27 cellular contexts compared by ENCODE assay signal in the genomic region with DNA sequence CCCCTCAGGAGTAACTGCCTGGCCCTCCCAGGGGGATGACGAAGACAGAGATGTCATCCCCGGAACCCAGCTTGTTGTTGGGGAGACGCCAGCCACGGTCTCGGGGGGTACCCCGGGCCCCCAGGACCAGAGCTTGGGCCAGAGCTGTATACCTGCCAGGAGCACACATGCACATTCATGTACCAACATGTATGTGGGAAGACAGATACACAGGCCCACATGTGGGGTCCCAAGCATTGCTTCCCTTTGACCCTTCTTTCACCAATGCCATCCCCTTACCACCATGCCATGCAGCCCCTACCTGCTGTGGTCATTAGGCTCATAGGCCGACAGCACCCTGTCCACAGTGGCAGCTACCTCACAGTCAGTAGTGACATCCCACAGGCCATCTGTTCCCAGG. TPM values are rescaled to one million over a fixed set of nuclear protein-coding genes. Genes with fewer than 3 reads are reported as not detected.
"Had no signal": no experiment of that assay in that cellular context is flagged by ENCODE, and none has a peak within 500 bp of the region (broad histone marks: within the 10 kb centered on the region; RNA-seq: fewer than 3 reads in every experiment).

No MANE protein-coding gene starts in this region.

- H3K9me3 Mint-ChIP-seq: activated CD4-positive, alpha-beta memory T cell treated with anti-CD3 and anti-CD28 coated beads, Interleukin-2, amount 10 ng/mL, durations not matched to agents 7 days and 5 days; activated CD4-positive, alpha-beta T cell treated with anti-CD3 and anti-CD28 coated beads, Interleukin-2, amount 10 ng/mL, durations not matched to agents 7 days and 5 days; activated naive CD4-positive, alpha-beta T cell treated with anti-CD3 and anti-CD28 coated beads, Interleukin-2, amount 10 ng/mL, durations not matched to agents 7 days and 5 days; activated naive CD4-positive, alpha-beta T cell treated with anti-CD3 and anti-CD28 coated beads, Interleukin-2, amount 50 U/mL, for 72 hours; activated naive CD8-positive, alpha-beta T cell treated with anti-CD3 and anti-CD28 coated beads, Interleukin-2, amount 10 ng/mL, durations not matched to agents 7 days and 5 days; activated T-cell treated with anti-CD3 and anti-CD28 coated beads, Interleukin-2, amount 50 U/mL, for 24 hours; activated T-cell treated with anti-CD3 and anti-CD28 coated beads, Interleukin-2, amount 50 U/mL, for 72 hours; endodermal cell had no signal

- H3K27me3 ChIP-seq: ascending aorta, breast epithelium, cardiac muscle cell, colonic mucosa, dorsolateral prefrontal cortex had no signal

- DNase-seq: activated CD4-positive, alpha-beta memory T cell treated with anti-CD3 and anti-CD28 coated beads, Interleukin-2, amount 10 ng/mL, durations not matched to agents 7 days and 5 days; activated CD4-positive, alpha-beta T cell treated with anti-CD3 and anti-CD28 coated beads for 4 hours; activated CD4-positive, alpha-beta T cell treated with anti-CD3 and anti-CD28 coated beads, Interleukin-2, amount 10 ng/mL, durations not matched to agents 7 days and 5 days; activated CD4-positive, alpha-beta T cell treated with anti-CD3 and anti-CD28 coated beads, Interleukin-2, amount 50 U/mL, for 4 hours; activated CD4-positive, CD25-positive, alpha-beta regulatory T cell; activated CD8-positive, alpha-beta memory T cell treated with anti-CD3 and anti-CD28 coated beads, Interleukin-2, amount 50 U/mL, for 48 hours; activated gamma-delta T cell; activated naive CD4-positive, alpha-beta T cell; activated naive CD4-positive, alpha-beta T cell treated with anti-CD3 and anti-CD28 coated beads, Interleukin-2, amount 10 ng/mL, durations not matched to agents 7 days and 5 days; activated naive CD8-positive, alpha-beta T cell treated with anti-CD3 and anti-CD28 coated beads, Interleukin-2, amount 10 ng/mL, durations not matched to agents 7 days and 5 days; activated T-cell treated with anti-CD3 and anti-CD28 coated beads for 4 hours; activated T-cell treated with anti-CD3 and anti-CD28 coated beads, Interleukin-2, amount 50 U/mL, for 24 hours; activated T-cell treated with anti-CD3 and anti-CD28 coated beads, Interleukin-2, amount 50 U/mL, for 72 hours; central memory CD4-positive, alpha-beta T cell; cerebellar nuclear complex; colonic mucosa; dorsolateral prefrontal cortex; effector memory CD4-positive, alpha-beta T cell; endodermal cell; foreskin fibroblast; T-helper 2 cell had no signal

- H3K27ac Mint-ChIP-seq: activated CD4-positive, alpha-beta memory T cell treated with anti-CD3 and anti-CD28 coated beads, Interleukin-2, amount 10 ng/mL, durations not matched to agents 7 days and 5 days; activated CD4-positive, alpha-beta T cell treated with anti-CD3 and anti-CD28 coated beads, Interleukin-2, amount 10 ng/mL, durations not matched to agents 7 days and 5 days; activated naive CD4-positive, alpha-beta T cell treated with anti-CD3 and anti-CD28 coated beads, Interleukin-2, amount 10 ng/mL, durations not matched to agents 7 days and 5 days; activated naive CD4-positive, alpha-beta T cell treated with anti-CD3 and anti-CD28 coated beads, Interleukin-2, amount 50 U/mL, for 72 hours; activated naive CD8-positive, alpha-beta T cell treated with anti-CD3 and anti-CD28 coated beads, Interleukin-2, amount 10 ng/mL, durations not matched to agents 7 days and 5 days; activated T-cell treated with anti-CD3 and anti-CD28 coated beads, Interleukin-2, amount 50 U/mL, for 24 hours; activated T-cell treated with anti-CD3 and anti-CD28 coated beads, Interleukin-2, amount 50 U/mL, for 72 hours; brain; endodermal cell had no signal

- H3K4me3 ChIP-seq: ascending aorta, breast epithelium, cardiac muscle cell, colonic mucosa, dorsolateral prefrontal cortex had no signal

- H3K9me3 ChIP-seq: ascending aorta, breast epithelium, colonic mucosa had no signal

- H3K4me3 Mint-ChIP-seq: activated CD4-positive, alpha-beta memory T cell treated with anti-CD3 and anti-CD28 coated beads, Interleukin-2, amount 10 ng/mL, durations not matched to agents 7 days and 5 days; activated CD4-positive, alpha-beta T cell treated with anti-CD3 and anti-CD28 coated beads, Interleukin-2, amount 10 ng/mL, durations not matched to agents 7 days and 5 days; activated naive CD4-positive, alpha-beta T cell treated with anti-CD3 and anti-CD28 coated beads, Interleukin-2, amount 10 ng/mL, durations not matched to agents 7 days and 5 days; activated naive CD8-positive, alpha-beta T cell treated with anti-CD3 and anti-CD28 coated beads, Interleukin-2, amount 10 ng/mL, durations not matched to agents 7 days and 5 days; activated T-cell treated with anti-CD3 and anti-CD28 coated beads, Interleukin-2, amount 50 U/mL, for 24 hours; activated T-cell treated with anti-CD3 and anti-CD28 coated beads, Interleukin-2, amount 50 U/mL, for 72 hours; endodermal cell had no signal

- H3K27ac ChIP-seq: ascending aorta, breast epithelium, cardiac muscle cell, colonic mucosa, dorsolateral prefrontal cortex had no signal

- ATAC-seq: activated naive CD4-positive, alpha-beta T cell treated with anti-CD3 and anti-CD28 coated beads, Interleukin-2, amount 50 U/mL, for 72 hours; activated T-cell treated with anti-CD3 and anti-CD28 coated beads, Interleukin-2, amount 50 U/mL, for 72 hours; esophagus mucosa had no signal

- H3K36me3 ChIP-seq: ascending aorta, breast epithelium, cardiac muscle cell, colonic mucosa had no signal

- H3K36me3 Mint-ChIP-seq: activated naive CD4-positive, alpha-beta T cell treated with anti-CD3 and anti-CD28 coated beads, Interleukin-2, amount 10 ng/mL, durations not matched to agents 7 days and 5 days; activated naive CD4-positive, alpha-beta T cell treated with anti-CD3 and anti-CD28 coated beads, Interleukin-2, amount 50 U/mL, for 72 hours; activated naive CD8-positive, alpha-beta T cell treated with anti-CD3 and anti-CD28 coated beads, Interleukin-2, amount 10 ng/mL, durations not matched to agents 7 days and 5 days; brain had no signal

RNA-seq across cellular contexts. Expression of a gene that starts 5.0 kb away (rescaled TPM):
- total RNA-seq: activated CD4-positive, alpha-beta memory T cell treated with anti-CD3 and anti-CD28 coated beads, Interleukin-2, amount 10 ng/mL, durations not matched to agents 7 days and 5 days; activated CD4-positive, alpha-beta T cell treated with anti-CD3 and anti-CD28 coated beads, Interleukin-2, amount 10 ng/mL, durations not matched to agents 7 days and 5 days had no signal
